Comparison of ENCODE assay signal across 6 cellular contexts in genomic region chr17:81223758-81224122, GRCh38. TPM values are rescaled to one million over a fixed set of nuclear protein-coding genes. Genes with fewer than 3 reads are reported as not detected.
DNase-seq lines count a peak whose midpoint lies in the region; TF ChIP-seq lines count a peak whose summit lies in the region.

No MANE protein-coding gene starts in this region.

- H3K4me1 ChIP-seq in endocrine pancreas (ENCODE audit: control insufficient read depth, insufficient read depth, low read length) (no peaks in the 10 kb centered on the region), testis (peaks cover 21% of the 10 kb centered on the region)

- H3K36me3 ChIP-seq in endocrine pancreas (ENCODE audit: control insufficient read depth, insufficient read depth, low read length) (no peaks in the 10 kb centered on the region), testis (ENCODE audit: low read depth, missing control alignments) (no peaks in the 10 kb centered on the region)

- intact Hi-C loops in testis (cut with DNase I; ENCODE audit: low total_unique reads): no loop called here

- H3K4me3 ChIP-seq in endocrine pancreas (ENCODE audit: control insufficient read depth, insufficient read depth, low read length): peak overlapping the region; percentile 56
- peak overlapping the region; percentile 32 to 80 for H3K4me3 ChIP-seq in testis

- TF ChIP-seq CTCF in testis (IDR thresholded peaks at IDR 0.05): no peak

- H3K27me3 ChIP-seq in endocrine pancreas (ENCODE audit: control insufficient read depth, insufficient read depth, low read length): no peaks in the 10 kb centered on the region
- no peaks in the 10 kb centered on the region for H3K27me3 ChIP-seq in testis

- H3K27me3 Mint-ChIP-seq in activated naive CD4-positive, alpha-beta T cell treated with anti-CD3 and anti-CD28 coated beads, Interleukin-2, amount 50 U/mL, for 24 hours: no peaks in the 10 kb centered on the region

- peak overlapping the region; percentile 91 for H3K27ac Mint-ChIP-seq in activated naive CD4-positive, alpha-beta T cell treated with anti-CD3 and anti-CD28 coated beads, Interleukin-2, amount 50 U/mL, for 24 hours

- H3K27ac ChIP-seq in testis: peak overlapping the region in 1 of 2 donors; percentile 37

- H3K4me1 Mint-ChIP-seq in activated naive CD4-positive, alpha-beta T cell treated with anti-CD3 and anti-CD28 coated beads, Interleukin-2, amount 50 U/mL, for 24 hours: peaks cover 19% of the 10 kb centered on the region

- 18 to 35% methylated on average over 11 of the region's 11 CpGs for WGBS in testis, 2 donors

- DNase-seq in activated naive CD4-positive, alpha-beta T cell treated with Interleukin-2 at 50 U/mL for 16 hours: no peak
- DNase-seq in testis: peak; percentile 38
- no peak for DNase-seq in activated CD4-positive, CD25-positive, alpha-beta regulatory T cell (lab: John Stamatoyannopoulos, UW)
- DNase-seq in effector CD8-positive, alpha-beta T cell (lab: John Stamatoyannopoulos, UW): no peak

- peak overlapping the region; percentile 87 for H3K4me3 Mint-ChIP-seq in activated naive CD4-positive, alpha-beta T cell treated with anti-CD3 and anti-CD28 coated beads, Interleukin-2, amount 50 U/mL, for 24 hours

- H3K9me3 ChIP-seq in endocrine pancreas (ENCODE audit: control insufficient read depth, low read length): no peaks in the 10 kb centered on the region
- no peaks in the 10 kb centered on the region for H3K9me3 ChIP-seq in testis

- no peak for TF ChIP-seq POLR2A in testis (IDR thresholded peaks at IDR 0.05)

- no peaks in the 10 kb centered on the region for H3K9me3 Mint-ChIP-seq in activated naive CD4-positive, alpha-beta T cell treated with anti-CD3 and anti-CD28 coated beads, Interleukin-2, amount 50 U/mL, for 24 hours

- no peak overlapping the region for H3K9ac ChIP-seq in endocrine pancreas (ENCODE audit: control insufficient read depth, insufficient read depth, low read length)

- no peaks in the 10 kb centered on the region for H3K36me3 Mint-ChIP-seq in activated naive CD4-positive, alpha-beta T cell treated with anti-CD3 and anti-CD28 coated beads, Interleukin-2, amount 50 U/mL, for 24 hours

RNA-seq across cellular contexts. Expression of gene CEP131, which starts 1.0 kb away (rescaled TPM):
- 10 to 100 TPM; 42.9 to 48.7 TPM for total RNA-seq in testis
- polyA plus RNA-seq in testis (ENCODE audit: insufficient read depth, low read depth, low replicate concordance): 28.9 TPM

RNA-seq across cellular contexts. Expression of gene TEPSIN, which starts 15.1 kb away (rescaled TPM):
- 10 to 100 TPM; 55.4 to 83.0 TPM for total RNA-seq in testis
- polyA plus RNA-seq in testis (ENCODE audit: insufficient read depth, low read depth, low replicate concordance): 32.0 TPM

RNA-seq across cellular contexts. Expression of gene NDUFAF8, which starts 15.4 kb away (rescaled TPM):
- total RNA-seq in testis: 10 to 100 TPM; 61.1 to 63.4 TPM
- polyA plus RNA-seq in testis (ENCODE audit: insufficient read depth, low read depth, low replicate concordance): 62.5 TPM

RNA-seq across cellular contexts. Expression of gene AATK, which starts 57.7 kb away (rescaled TPM):
- total RNA-seq in testis: 1 to 10 TPM; 3.8 to 5.6 TPM
- polyA plus RNA-seq in testis (ENCODE audit: insufficient read depth, low read depth, low replicate concordance): 3.5 TPM

RNA-seq across cellular contexts. Expression of gene PVALEF, which starts 58.4 kb away (rescaled TPM):
- total RNA-seq in testis: not detected
- not detected for polyA plus RNA-seq in testis (ENCODE audit: insufficient read depth, low read depth, low replicate concordance)
